26 cellular contexts compared by ENCODE assay signal in the genomic region with DNA sequence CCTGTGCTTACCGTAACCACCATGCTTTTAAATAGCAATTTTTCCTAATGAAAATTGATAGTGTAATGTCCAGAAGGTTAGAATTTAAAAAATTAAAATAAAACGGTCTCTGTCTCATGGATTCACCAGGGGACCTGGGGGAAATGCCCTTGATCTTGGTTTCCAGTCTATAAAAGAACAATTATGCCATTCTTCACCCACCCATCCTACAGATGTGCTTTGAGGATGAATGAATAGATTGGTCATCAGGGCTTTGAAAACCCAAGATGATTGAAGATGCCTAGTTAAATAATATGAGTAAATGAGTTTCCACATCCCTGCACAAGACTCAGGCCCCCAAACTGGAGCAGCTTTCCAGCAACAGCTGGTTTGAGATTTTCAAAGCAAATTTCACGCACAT.
"Had no signal": no experiment of that assay in that cellular context is flagged by ENCODE, and none has a peak within 500 bp of the region (broad histone marks: within the 10 kb centered on the region; RNA-seq: fewer than 3 reads in every experiment).

No MANE protein-coding gene starts in this region.

- H3K36me3 ChIP-seq: ovary, spleen, thoracic aorta had no signal

- H3K4me3 ChIP-seq: left lung, lung, mucosa of descending colon, ovary, right atrium auricular region, sigmoid colon, spleen, suprapubic skin, thoracic aorta, tibial artery, upper lobe of right lung had no signal

- H3K9me3 ChIP-seq: left lung, mucosa of descending colon, ovary, right atrium auricular region, sigmoid colon, spleen, suprapubic skin, thoracic aorta, tibial artery, upper lobe of right lung had no signal

- H3K27ac ChIP-seq: left lung, ovary, right atrium auricular region, sigmoid colon, spleen, suprapubic skin, thoracic aorta, tibial artery, upper lobe of right lung had no signal

- H3K27me3 ChIP-seq: left lung, ovary, right atrium auricular region, sigmoid colon, spleen, suprapubic skin, tibial artery, upper lobe of right lung had no signal

- H3K27ac Mint-ChIP-seq: immature natural killer cell; memory B cell; naive thymus-derived CD4-positive, alpha-beta T cell; natural killer cell treated with Interleukin-12 subunit alpha and Interleukin-12 subunit beta and Interleukin-15 and Interleukin-18, amount 100 ng/mL, for 72 hours; progenitor cell of endocrine pancreas; stimulated activated effector memory CD8-positive, alpha-beta T cell treated with anti-CD3 and anti-CD28 coated beads, Interleukin-12 subunit alpha, Interleukin-12 subunit beta, amount 100 ng/mL, for 72 hours; stimulated activated naive CD8-positive, alpha-beta T cell treated with anti-CD3 and anti-CD28 coated beads, Interleukin-15, Interleukin-2, amounts not matched to agents 100 ng/mL and 50 ng/mL, for 24 hours had no signal

- H3K9me3 Mint-ChIP-seq: immature natural killer cell; memory B cell; naive thymus-derived CD4-positive, alpha-beta T cell; natural killer cell treated with Interleukin-12 subunit alpha and Interleukin-12 subunit beta and Interleukin-15 and Interleukin-18, amount 100 ng/mL, for 72 hours; stimulated activated effector memory CD8-positive, alpha-beta T cell treated with anti-CD3 and anti-CD28 coated beads, Interleukin-12 subunit alpha, Interleukin-12 subunit beta, amount 100 ng/mL, for 72 hours; stimulated activated naive CD8-positive, alpha-beta T cell treated with anti-CD3 and anti-CD28 coated beads, Interleukin-15, Interleukin-2, amounts not matched to agents 100 ng/mL and 50 ng/mL, for 24 hours had no signal

- H3K36me3 Mint-ChIP-seq: immature natural killer cell; memory B cell; naive thymus-derived CD4-positive, alpha-beta T cell; natural killer cell treated with Interleukin-12 subunit alpha and Interleukin-12 subunit beta and Interleukin-15 and Interleukin-18, amount 100 ng/mL, for 72 hours; stimulated activated effector memory CD8-positive, alpha-beta T cell treated with anti-CD3 and anti-CD28 coated beads, Interleukin-12 subunit alpha, Interleukin-12 subunit beta, amount 100 ng/mL, for 72 hours had no signal

- H3K4me1 ChIP-seq: right atrium auricular region had no signal

- H3K4me3 Mint-ChIP-seq: immature natural killer cell; memory B cell; natural killer cell treated with Interleukin-12 subunit alpha and Interleukin-12 subunit beta and Interleukin-15 and Interleukin-18, amount 100 ng/mL, for 72 hours; stimulated activated effector memory CD8-positive, alpha-beta T cell treated with anti-CD3 and anti-CD28 coated beads, Interleukin-12 subunit alpha, Interleukin-12 subunit beta, amount 100 ng/mL, for 72 hours; stimulated activated naive CD8-positive, alpha-beta T cell treated with anti-CD3 and anti-CD28 coated beads, Interleukin-15, Interleukin-2, amounts not matched to agents 100 ng/mL and 50 ng/mL, for 24 hours had no signal

- DNase-seq: hippocampal formation; immature natural killer cell; kidney; left colon; left lung; midbrain; mucosa of descending colon; naive thymus-derived CD4-positive, alpha-beta T cell; ovary; sigmoid colon; small intestine; spleen; stimulated activated CD4-positive, alpha-beta T cell treated with anti-CD3 and anti-CD28 coated beads, Interleukin-4, amount 100 ng/mL, for 24 hours; stimulated activated naive CD4-positive, alpha-beta T cell; tibial artery; trophoblast cell; upper lobe of right lung had no signal

- H3K27me3 Mint-ChIP-seq: progenitor cell of endocrine pancreas; stimulated activated naive CD8-positive, alpha-beta T cell treated with anti-CD3 and anti-CD28 coated beads, Interleukin-15, Interleukin-2, amounts not matched to agents 100 ng/mL and 50 ng/mL, for 24 hours had no signal

- ATAC-seq: left lung; naive thymus-derived CD4-positive, alpha-beta T cell; natural killer cell treated with Interleukin-12 subunit alpha and Interleukin-12 subunit beta and Interleukin-15 and Interleukin-18, amount 100 ng/mL, for 72 hours; stimulated activated effector memory CD8-positive, alpha-beta T cell treated with anti-CD3 and anti-CD28 coated beads, Interleukin-12 subunit alpha, Interleukin-12 subunit beta, amount 100 ng/mL, for 72 hours; upper lobe of right lung had no signal
